ENCODE assay signal across 8 cellular contexts in the genomic region with DNA sequence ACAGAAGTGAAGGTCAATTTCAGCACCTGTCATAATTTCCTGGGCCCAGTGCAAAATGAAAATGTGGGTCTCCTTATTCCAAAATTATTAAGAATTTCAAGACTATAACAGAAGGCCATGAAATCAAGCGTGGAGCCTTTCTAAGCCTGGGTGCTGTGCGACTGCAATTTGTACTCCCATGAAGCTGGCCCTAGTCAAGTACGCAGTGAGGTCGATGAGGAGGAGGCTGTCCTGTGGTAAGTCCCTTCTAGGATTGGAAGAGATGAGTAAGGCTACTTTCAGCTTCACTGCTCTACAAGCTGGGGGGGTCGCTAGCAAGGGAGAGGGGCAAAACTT. TPM values are rescaled to one million over a fixed set of nuclear protein-coding genes. Genes with fewer than 3 reads are reported as not detected.
DNase-seq lines count a peak whose midpoint lies in the region; ATAC-seq and TF ChIP-seq lines count a peak whose summit lies in the region.

No MANE protein-coding gene starts in this region.

- no peaks in the 10 kb centered on the region for H3K27me3 ChIP-seq in BE2C
- no peaks in the 10 kb centered on the region for H3K27me3 ChIP-seq in thymus (ENCODE audit: control insufficient read depth, insufficient read depth)

- H3K4me3 ChIP-seq in BE2C (ENCODE audit: low read depth, low read length) (peak overlapping the region; percentile 44), thymus (ENCODE audit: low read length) (peak overlapping the region; percentile 87)

- no peak for TF ChIP-seq CTCF in BE2C (IDR thresholded peaks at IDR 0.05; ENCODE audit: low read depth, low read length)

- H3K27ac ChIP-seq in angular gyrus (ENCODE audit: low read depth, low read length) (peak overlapping the region; percentile 99), thymus (ENCODE audit: low read depth) (peak overlapping the region; percentile 70)

- 39% methylated on average over 5 of the region's 5 CpGs for WGBS in thymus

- ATAC-seq in HG02885 (IDR thresholded peaks at IDR 0.05; ENCODE audit: poor library complexity, unreplicated experiment) (peak; percentile 20), left colon (peak; percentile 9), GM21367 (IDR thresholded peaks at IDR 0.05; ENCODE audit: unreplicated experiment) (no peak)

- DNase-seq in BE2C (no peak), left colon (peak in 1 of 2 donors; percentile 43), CD1c-positive myeloid dendritic cell (ENCODE audit: extremely low spot score) (no peak), OCI-M1 (lab: John Stamatoyannopoulos, UW) (no peak)

- intact Hi-C loops in left colon (cut with DNase I, micrococcal nuclease), result no loop called here

- peaks cover 13% of the 10 kb centered on the region for H3K36me3 ChIP-seq in BE2C
- peaks cover 17% of the 10 kb centered on the region for H3K36me3 ChIP-seq in thymus (ENCODE audit: control insufficient read depth, insufficient read depth)

- no peaks in the 10 kb centered on the region for H3K9me3 ChIP-seq in BE2C
- no peaks in the 10 kb centered on the region for H3K9me3 ChIP-seq in thymus (ENCODE audit: control insufficient read depth)

- H3K4me1 ChIP-seq in BE2C, result no peaks in the 10 kb centered on the region
- H3K4me1 ChIP-seq in thymus (ENCODE audit: control insufficient read depth, insufficient read depth, low read length), result peaks cover 15% of the 10 kb centered on the region

RNA-seq across cellular contexts. Expression of gene NUDC, which starts 0.4 kb away (rescaled TPM):
- polyA plus RNA-seq in BE2C (2012; ENCODE audit: insufficient read depth, insufficient read length, low read depth), result 158 TPM
- total RNA-seq in left colon, result 10 to 100 TPM; 39.4 to 40.3 TPM
- polyA plus RNA-seq in thymus, result 48.1 TPM

RNA-seq across cellular contexts. Expression of gene NR0B2, which starts 7.3 kb away (rescaled TPM):
- polyA plus RNA-seq in BE2C (2012; ENCODE audit: insufficient read depth, insufficient read length, low read depth), result 1.0 TPM
- total RNA-seq in left colon, result under 1 TPM; 0.31 to 0.34 TPM
- 0.18 TPM for polyA plus RNA-seq in thymus

RNA-seq across cellular contexts. Expression of gene GPATCH3, which starts 20.8 kb away (rescaled TPM):
- polyA plus RNA-seq in BE2C (2012; ENCODE audit: insufficient read depth, insufficient read length, low read depth), result 7.7 TPM
- 10 to 100 TPM; 12.3 to 15.2 TPM for total RNA-seq in left colon
- 15.8 TPM for polyA plus RNA-seq in thymus

RNA-seq across cellular contexts. Expression of gene GPN2, which starts 31.0 kb away (rescaled TPM):
- 22.0 TPM for polyA plus RNA-seq in BE2C (2012; ENCODE audit: insufficient read depth, insufficient read length, low read depth)
- 10 to 100 TPM; 33.8 to 38.8 TPM for total RNA-seq in left colon
- 17.9 TPM for polyA plus RNA-seq in thymus

RNA-seq across cellular contexts. Expression of gene KDF1, which starts 39.2 kb away (rescaled TPM):
- not detected for polyA plus RNA-seq in BE2C (2012; ENCODE audit: insufficient read depth, insufficient read length, low read depth)
- total RNA-seq in left colon, result 10 to 100 TPM; 24.7 to 25.6 TPM
- 6.8 TPM for polyA plus RNA-seq in thymus
